In the genomic region with DNA sequence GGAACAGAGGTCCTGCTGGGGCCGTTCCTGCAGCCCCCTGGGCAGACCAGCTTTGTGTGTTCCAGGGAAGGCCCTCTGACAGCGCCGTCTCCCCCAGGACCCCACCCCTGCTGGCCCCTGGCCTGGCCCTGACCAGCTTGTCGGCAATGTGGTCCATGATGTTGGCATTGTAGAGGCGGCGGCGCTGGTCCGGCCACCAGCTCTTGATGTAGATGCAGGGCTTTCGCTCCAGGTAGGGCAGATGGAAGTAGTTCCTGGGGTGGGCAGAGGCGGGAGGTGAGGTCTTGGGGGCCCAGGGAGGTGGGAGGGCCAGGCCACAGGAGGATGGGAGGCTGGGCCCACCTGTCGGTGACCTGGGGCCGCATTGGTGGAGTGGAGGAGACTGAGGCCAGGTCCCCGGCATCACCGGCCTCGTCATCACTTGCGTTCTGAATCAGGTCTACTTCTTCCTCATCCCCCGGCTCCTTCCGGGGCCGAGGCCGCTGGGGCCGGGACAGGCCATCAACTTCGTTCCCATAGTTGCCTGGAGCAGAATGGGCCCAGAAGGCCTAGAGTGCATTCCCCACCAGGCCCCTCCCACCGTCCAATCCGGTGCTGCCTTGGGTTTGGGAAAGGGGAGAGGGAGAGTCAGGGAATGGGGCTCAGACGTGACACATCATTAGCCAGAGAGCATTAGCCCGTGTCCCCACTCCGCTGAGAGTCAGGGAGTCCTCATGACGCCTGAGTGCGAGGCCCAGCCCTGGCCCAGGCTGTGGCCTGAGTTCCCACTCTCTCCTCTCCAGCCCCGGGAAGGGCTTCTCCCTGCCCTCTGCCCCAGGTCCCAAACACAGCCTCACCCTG, we compare ENCODE assay signal across 27 cellular contexts. TPM values are rescaled to one million over a fixed set of nuclear protein-coding genes. Genes with fewer than 3 reads are reported as not detected.
"Had no signal": no experiment of that assay in that cellular context is flagged by ENCODE, and none has a peak within 500 bp of the region (broad histone marks: within the 10 kb centered on the region; RNA-seq: fewer than 3 reads in every experiment).

No MANE protein-coding gene starts in this region.

- DNase-seq: activated B cell treated with CpG ODN at 0.5 μM for 24 hours; activated CD4-positive, alpha-beta T cell treated with anti-CD3 and anti-CD28 coated beads for 1 hour; activated CD4-positive, alpha-beta T cell treated with anti-CD3 and anti-CD28 coated beads, Interleukin-2, amount 10 ng/mL, durations not matched to agents 24 days and 14 days; activated CD4-positive, alpha-beta T cell treated with anti-CD3 and anti-CD28 coated beads, Interleukin-2, amount 50 U/mL, for 48 hours; activated CD8-positive, alpha-beta memory T cell treated with anti-CD3 and anti-CD28 coated beads, Interleukin-2, amount 10 ng/mL, durations not matched to agents 7 days and 5 days; activated effector memory CD4-positive, alpha-beta T cell treated with Interleukin-2 at 50 U/mL for 16 hours; activated naive CD4-positive, alpha-beta T cell; activated T-cell treated with anti-CD3 and anti-CD28 coated beads, Interleukin-2, amount 50 U/mL, for 24 hours; brain microvascular endothelial cell; MG63; MV-4-11; NCI-H1092 treated with DMSO at 0.1 percent for 48 hours; NCI-H1417 treated with DMSO at 0.1 percent for 48 hours; NCI-H1694 treated with DMSO at 0.1 percent for 48 hours; NCI-H2029 treated with DMSO at 0.1 percent for 48 hours; NCI-H345; NCI-H510A; NCI-H526 treated with DMSO at 0.1 percent for 48 hours; NCI-H82; OCI-M1; Peyer's patch; SHP77 treated with DMSO at 0.1 percent for 48 hours had no signal

- H3K27ac Mint-ChIP-seq: activated B cell treated with CpG ODN at 0.5 μM for 24 hours; activated CD4-positive, alpha-beta T cell treated with anti-CD3 and anti-CD28 coated beads, Interleukin-2, amount 10 ng/mL, durations not matched to agents 24 days and 14 days; activated CD8-positive, alpha-beta memory T cell treated with anti-CD3 and anti-CD28 coated beads, Interleukin-2, amount 10 ng/mL, durations not matched to agents 7 days and 5 days; activated naive CD4-positive, alpha-beta T cell treated with anti-CD3 and anti-CD28 coated beads, Interleukin-2, amount 50 U/mL, for 24 hours; activated T-cell treated with anti-CD3 and anti-CD28 coated beads, Interleukin-2, amount 50 U/mL, for 24 hours; activated T-helper 1 cell treated with anti-CD3 and anti-CD28 coated beads, Interleukin-12 subunit alpha, Interleukin-12 subunit beta, Interleukin-2, Interleukin-4 antibody, amounts not matched to agents 30 ng/mL and 10 ng/mL and 1 ng/mL, durations not matched to agents 14 hours and 24 hours and 36 hours; T-helper 1 cell treated with Interleukin-12 subunit alpha and Interleukin-12 subunit beta and Interleukin-4 antibody, amounts not matched to agents 30 μg/mL and 1 μg/mL, for 36 hours had no signal

- H3K4me1 ChIP-seq: Peyer's patch had no signal

- H3K4me3 Mint-ChIP-seq: activated B cell treated with CpG ODN at 0.5 μM for 24 hours; activated CD4-positive, alpha-beta T cell treated with anti-CD3 and anti-CD28 coated beads, Interleukin-2, amount 10 ng/mL, durations not matched to agents 24 days and 14 days; activated CD8-positive, alpha-beta memory T cell treated with anti-CD3 and anti-CD28 coated beads, Interleukin-2, amount 10 ng/mL, durations not matched to agents 7 days and 5 days; activated naive CD4-positive, alpha-beta T cell treated with anti-CD3 and anti-CD28 coated beads, Interleukin-2, amount 50 U/mL, for 24 hours; activated T-cell treated with anti-CD3 and anti-CD28 coated beads, Interleukin-2, amount 50 U/mL, for 24 hours; activated T-helper 1 cell treated with anti-CD3 and anti-CD28 coated beads, Interleukin-12 subunit alpha, Interleukin-12 subunit beta, Interleukin-2, Interleukin-4 antibody, amounts not matched to agents 30 ng/mL and 10 ng/mL and 1 ng/mL, durations not matched to agents 14 hours and 24 hours and 36 hours; T-helper 1 cell treated with Interleukin-12 subunit alpha and Interleukin-12 subunit beta and Interleukin-4 antibody, amounts not matched to agents 30 μg/mL and 1 μg/mL, for 36 hours had no signal

- H3K36me3 Mint-ChIP-seq: activated naive CD4-positive, alpha-beta T cell treated with anti-CD3 and anti-CD28 coated beads, Interleukin-2, amount 50 U/mL, for 24 hours had no signal

- ATAC-seq: activated CD8-positive, alpha-beta memory T cell treated with anti-CD3 and anti-CD28 coated beads, Interleukin-2, amount 10 ng/mL, durations not matched to agents 7 days and 5 days had no signal

- H3K4me3 ChIP-seq: cardiac muscle cell, MG63, Peyer's patch had no signal

- H3K4me1 Mint-ChIP-seq: activated B cell treated with CpG ODN at 0.5 μM for 24 hours had no signal

- H3K27me3 ChIP-seq: brain microvascular endothelial cell, cardiac muscle cell, MG63, Peyer's patch had no signal

- H3K27me3 Mint-ChIP-seq: activated B cell treated with CpG ODN at 0.5 μM for 24 hours; activated CD4-positive, alpha-beta T cell treated with anti-CD3 and anti-CD28 coated beads, Interleukin-2, amount 10 ng/mL, durations not matched to agents 24 days and 14 days; activated CD8-positive, alpha-beta memory T cell treated with anti-CD3 and anti-CD28 coated beads, Interleukin-2, amount 10 ng/mL, durations not matched to agents 7 days and 5 days; activated naive CD4-positive, alpha-beta T cell treated with anti-CD3 and anti-CD28 coated beads, Interleukin-2, amount 50 U/mL, for 24 hours; activated T-cell treated with anti-CD3 and anti-CD28 coated beads, Interleukin-2, amount 50 U/mL, for 24 hours had no signal

- H3K36me3 ChIP-seq: brain microvascular endothelial cell, cardiac muscle cell, MG63, Peyer's patch had no signal

- H3K9me3 ChIP-seq: MG63, Peyer's patch had no signal

- H3K9me3 Mint-ChIP-seq: activated B cell treated with CpG ODN at 0.5 μM for 24 hours; activated CD4-positive, alpha-beta T cell treated with anti-CD3 and anti-CD28 coated beads, Interleukin-2, amount 10 ng/mL, durations not matched to agents 24 days and 14 days; activated naive CD4-positive, alpha-beta T cell treated with anti-CD3 and anti-CD28 coated beads, Interleukin-2, amount 50 U/mL, for 24 hours; activated T-cell treated with anti-CD3 and anti-CD28 coated beads, Interleukin-2, amount 50 U/mL, for 24 hours; activated T-helper 1 cell treated with anti-CD3 and anti-CD28 coated beads, Interleukin-12 subunit alpha, Interleukin-12 subunit beta, Interleukin-2, Interleukin-4 antibody, amounts not matched to agents 30 ng/mL and 10 ng/mL and 1 ng/mL, durations not matched to agents 14 hours and 24 hours and 36 hours; T-helper 1 cell treated with Interleukin-12 subunit alpha and Interleukin-12 subunit beta and Interleukin-4 antibody, amounts not matched to agents 30 μg/mL and 1 μg/mL, for 36 hours had no signal

RNA-seq across cellular contexts. Expression of gene OTOF, which starts 1.4 kb away (rescaled TPM):
- total RNA-seq: activated B cell treated with CpG ODN at 0.5 μM for 24 hours, cardiac muscle cell, SK-MEL-5 had no signal
